In the genomic region with DNA sequence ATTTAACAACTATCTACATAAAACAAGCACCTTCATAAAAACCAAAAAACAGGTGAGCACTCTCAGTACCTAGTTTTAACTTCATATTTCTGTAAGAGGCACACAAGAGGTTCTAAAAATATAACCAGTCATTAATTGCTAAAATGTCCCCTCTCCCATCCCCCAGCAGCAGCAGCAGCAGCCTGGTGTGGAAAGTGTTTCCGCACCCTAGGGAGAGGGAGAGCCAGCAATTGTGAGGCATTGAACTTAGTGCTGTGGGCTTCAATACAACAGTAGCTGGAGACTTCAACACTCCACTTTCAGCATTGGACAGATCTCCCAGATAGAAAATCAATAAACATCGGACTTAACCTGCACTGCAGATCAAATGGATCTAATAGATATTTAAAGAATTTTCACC, we compare ENCODE assay signal across 28 cellular contexts.
"Had no signal": no experiment of that assay in that cellular context is flagged by ENCODE, and none has a peak within 500 bp of the region (broad histone marks: within the 10 kb centered on the region; RNA-seq: fewer than 3 reads in every experiment).

No MANE protein-coding gene starts in this region.

- H3K27ac Mint-ChIP-seq: activated CD4-positive, alpha-beta memory T cell treated with anti-CD3 and anti-CD28 coated beads, Interleukin-2, amount 10 ng/mL, durations not matched to agents 7 days and 5 days; activated CD4-positive, alpha-beta T cell treated with anti-CD3 and anti-CD28 coated beads for 36 hours; activated naive CD4-positive, alpha-beta T cell treated with anti-CD3 and anti-CD28 coated beads for 36 hours; activated naive CD8-positive, alpha-beta T cell; activated T-helper 17 cell treated with anti-CD3 and anti-CD28 coated beads, Interleukin-2, amount 50 U/mL, for 72 hours; brain had no signal

- H3K9me3 Mint-ChIP-seq: brain had no signal

- ATAC-seq: activated CD4-positive, alpha-beta T cell treated with anti-CD3 and anti-CD28 coated beads for 36 hours; activated T-helper 17 cell treated with anti-CD3 and anti-CD28 coated beads, Interleukin-2, amount 50 U/mL, for 72 hours had no signal

- H3K4me2 ChIP-seq: SK-N-SH had no signal

- H3K36me3 Mint-ChIP-seq: activated naive CD8-positive, alpha-beta T cell; brain had no signal

- H3K9ac ChIP-seq: SK-N-SH had no signal

- H3K4me1 ChIP-seq: Peyer's patch, SJCRH30 had no signal

- H3K27ac ChIP-seq: Peyer's patch, RWPE1, SJCRH30, VCaP had no signal

- DNase-seq: activated CD4-positive, alpha-beta memory T cell treated with anti-CD3 and anti-CD28 coated beads, Interleukin-2, amount 10 ng/mL, durations not matched to agents 7 days and 5 days; activated CD4-positive, alpha-beta T cell treated with anti-CD3 and anti-CD28 coated beads for 36 hours; activated CD4-positive, alpha-beta T cell treated with anti-CD3 and anti-CD28 coated beads, Interleukin-2, amount 50 U/mL, for 1 hour; activated gamma-delta T cell; activated naive CD4-positive, alpha-beta T cell treated with anti-CD3 and anti-CD28 coated beads for 36 hours; activated T-cell treated with anti-CD3 and anti-CD28 coated beads for 4 hours; activated T-cell treated with anti-CD3 and anti-CD28 coated beads, Interleukin-2, amount 50 U/mL, for 48 hours; amygdala; cerebellar nuclear complex; Karpas-422; MM.1S; NCI-H1105; NCI-H1694; NCI-H2029; NCI-H226; NCI-H526; NCI-H82; Peyer's patch; Right ventricle myocardium superior; SJCRH30; SK-N-SH; T-helper 1 cell had no signal

- H3K27me3 Mint-ChIP-seq: activated CD4-positive, alpha-beta memory T cell treated with anti-CD3 and anti-CD28 coated beads, Interleukin-2, amount 10 ng/mL, durations not matched to agents 7 days and 5 days; activated CD4-positive, alpha-beta T cell treated with anti-CD3 and anti-CD28 coated beads for 36 hours; activated naive CD8-positive, alpha-beta T cell; activated T-helper 17 cell treated with anti-CD3 and anti-CD28 coated beads, Interleukin-2, amount 50 U/mL, for 72 hours; brain had no signal

- H3K4me1 Mint-ChIP-seq: activated CD4-positive, alpha-beta memory T cell treated with anti-CD3 and anti-CD28 coated beads, Interleukin-2, amount 10 ng/mL, durations not matched to agents 7 days and 5 days; activated CD4-positive, alpha-beta T cell treated with anti-CD3 and anti-CD28 coated beads for 36 hours; activated T-helper 17 cell treated with anti-CD3 and anti-CD28 coated beads, Interleukin-2, amount 50 U/mL, for 72 hours; brain had no signal

- H3K4me3 ChIP-seq: Peyer's patch, SJCRH30 had no signal

- H3K4me3 Mint-ChIP-seq: activated CD4-positive, alpha-beta memory T cell treated with anti-CD3 and anti-CD28 coated beads, Interleukin-2, amount 10 ng/mL, durations not matched to agents 7 days and 5 days; activated CD4-positive, alpha-beta T cell treated with anti-CD3 and anti-CD28 coated beads for 36 hours; activated naive CD4-positive, alpha-beta T cell treated with anti-CD3 and anti-CD28 coated beads for 36 hours; activated naive CD8-positive, alpha-beta T cell; activated T-helper 17 cell treated with anti-CD3 and anti-CD28 coated beads, Interleukin-2, amount 50 U/mL, for 72 hours; brain had no signal

- H3K9me3 ChIP-seq: Peyer's patch, SJCRH30, SK-N-SH had no signal

- H3K27me3 ChIP-seq: Peyer's patch, SJCRH30 had no signal

- FAIRE-seq: astrocyte had no signal

- H3K36me3 ChIP-seq: Peyer's patch, SJCRH30 had no signal
